Comparison of ENCODE assay signal across 17 cellular contexts in genomic region chr12:52909796-52910195, GRCh38. TPM values are rescaled to one million over a fixed set of nuclear protein-coding genes. Genes with fewer than 3 reads are reported as not detected.
"Had no signal": no experiment of that assay in that cellular context is flagged by ENCODE, and none has a peak within 500 bp of the region (broad histone marks: within the 10 kb centered on the region; RNA-seq: fewer than 3 reads in every experiment).

No MANE protein-coding gene starts in this region.

- H3K4me2 ChIP-seq: hepatocyte had no signal

- DNase-seq: activated CD4-positive, alpha-beta T cell treated with anti-CD3 and anti-CD28 coated beads, Interleukin-2, amount 10 ng/mL, durations not matched to agents 7 days and 5 days; activated CD8-positive, alpha-beta memory T cell treated with anti-CD3 and anti-CD28 coated beads, Interleukin-2, amount 50 U/mL, for 48 hours; activated gamma-delta T cell treated with Interleukin-2 at 50 U/mL for 16 hours; activated T-cell treated with anti-CD3 and anti-CD28 coated beads, Interleukin-2, amount 50 U/mL, for 72 hours; amygdala; central memory CD4-positive, alpha-beta T cell; colonic mucosa; esophagus squamous epithelium; left lung; mammary epithelial cell; naive thymus-derived CD8-positive, alpha-beta T cell; stimulated activated CD4-positive, alpha-beta T cell treated with anti-CD3 and anti-CD28 coated beads, Interleukin-2, amount 100 ng/mL, for 48 hours; stimulated activated naive CD4-positive, alpha-beta T cell; upper lobe of left lung had no signal

- H3K27ac ChIP-seq: colonic mucosa, esophagus squamous epithelium, left lung, upper lobe of left lung had no signal

- H3K9me3 Mint-ChIP-seq: activated CD4-positive, alpha-beta T cell treated with anti-CD3 and anti-CD28 coated beads, Interleukin-2, amount 10 ng/mL, durations not matched to agents 7 days and 5 days; activated T-cell treated with anti-CD3 and anti-CD28 coated beads, Interleukin-2, amount 50 U/mL, for 72 hours; naive thymus-derived CD8-positive, alpha-beta T cell had no signal

- H3K4me3 Mint-ChIP-seq: activated CD4-positive, alpha-beta T cell treated with anti-CD3 and anti-CD28 coated beads, Interleukin-2, amount 10 ng/mL, durations not matched to agents 7 days and 5 days; activated naive CD8-positive, alpha-beta T cell; activated T-cell treated with anti-CD3 and anti-CD28 coated beads, Interleukin-2, amount 50 U/mL, for 72 hours; brain; naive thymus-derived CD8-positive, alpha-beta T cell had no signal

- H3K36me3 ChIP-seq: colonic mucosa, esophagus squamous epithelium, left lung, upper lobe of left lung had no signal

- ATAC-seq: activated T-cell treated with anti-CD3 and anti-CD28 coated beads, Interleukin-2, amount 50 U/mL, for 72 hours; left lung; naive thymus-derived CD8-positive, alpha-beta T cell had no signal

- H3K9me3 ChIP-seq: colonic mucosa, esophagus squamous epithelium, left lung, upper lobe of left lung had no signal

- H3K27ac Mint-ChIP-seq: activated CD4-positive, alpha-beta T cell treated with anti-CD3 and anti-CD28 coated beads, Interleukin-2, amount 10 ng/mL, durations not matched to agents 7 days and 5 days; activated naive CD8-positive, alpha-beta T cell; activated T-cell treated with anti-CD3 and anti-CD28 coated beads, Interleukin-2, amount 50 U/mL, for 72 hours had no signal

- H2AFZ ChIP-seq: hepatocyte had no signal

- H3K27me3 Mint-ChIP-seq: activated naive CD8-positive, alpha-beta T cell had no signal

- H3K36me3 Mint-ChIP-seq: activated naive CD8-positive, alpha-beta T cell; brain; naive thymus-derived CD8-positive, alpha-beta T cell had no signal

- H3K27me3 ChIP-seq: colonic mucosa, hepatocyte, left lung, upper lobe of left lung had no signal

- H3K4me1 Mint-ChIP-seq: activated CD4-positive, alpha-beta T cell treated with anti-CD3 and anti-CD28 coated beads, Interleukin-2, amount 10 ng/mL, durations not matched to agents 7 days and 5 days had no signal

- H3K4me3 ChIP-seq: colonic mucosa, esophagus squamous epithelium, hepatocyte, left lung, upper lobe of left lung had no signal

RNA-seq across cellular contexts. Expression of gene KRT8, which starts 4.9 kb away (rescaled TPM):
- polyA plus RNA-seq: naive thymus-derived CD8-positive, alpha-beta T cell had no signal
